In the genomic region with DNA sequence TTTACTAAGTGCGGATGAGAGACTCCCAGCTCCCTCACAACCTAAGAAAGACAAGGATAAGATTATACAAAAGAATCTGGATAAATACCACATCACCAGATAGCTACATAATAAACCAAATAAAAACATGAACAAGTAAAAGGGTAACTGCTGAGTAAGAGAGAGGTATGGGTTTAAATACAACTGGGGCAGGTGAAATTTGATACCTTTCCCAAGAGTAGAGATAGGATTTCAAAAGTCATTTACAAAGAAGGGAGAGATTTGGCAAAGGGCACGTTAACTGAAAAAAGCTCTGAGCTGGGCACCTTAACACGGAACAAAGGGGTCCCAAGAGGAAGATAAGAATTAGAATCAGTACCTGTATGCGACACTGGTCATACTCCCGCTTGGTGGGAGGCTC, we compare ENCODE assay signal across 12 cellular contexts.
DNase-seq lines count a peak whose midpoint lies in the region; ATAC-seq and TF ChIP-seq lines count a peak whose summit lies in the region.
"Had no signal": no experiment of that assay in that cellular context is flagged by ENCODE, and none has a peak within 500 bp of the region (broad histone marks: within the 10 kb centered on the region; RNA-seq: fewer than 3 reads in every experiment).

No MANE protein-coding gene starts in this region.

- H3K27me3 Mint-ChIP-seq in T-helper 1 cell treated with Interleukin-12 subunit alpha and Interleukin-12 subunit beta and Interleukin-4 antibody, amounts not matched to agents 30 μg/mL and 1 μg/mL, for 36 hours (ENCODE audit: low read depth): no peaks in the 10 kb centered on the region
- H3K27me3 Mint-ChIP-seq in activated naive CD8-positive, alpha-beta T cell treated with anti-CD3 and anti-CD28 coated beads, Interleukin-2, amount 50 U/mL, for 24 hours: no peaks in the 10 kb centered on the region

- H3K4me1 Mint-ChIP-seq in T-helper 1 cell treated with Interleukin-12 subunit alpha and Interleukin-12 subunit beta and Interleukin-4 antibody, amounts not matched to agents 30 μg/mL and 1 μg/mL, for 36 hours (ENCODE audit: low read depth): peaks cover 36% of the 10 kb centered on the region
- H3K4me1 Mint-ChIP-seq in activated naive CD8-positive, alpha-beta T cell treated with anti-CD3 and anti-CD28 coated beads, Interleukin-2, amount 50 U/mL, for 24 hours: peaks cover 59% of the 10 kb centered on the region

- H3K4me3 Mint-ChIP-seq in T-helper 1 cell treated with Interleukin-12 subunit alpha and Interleukin-12 subunit beta and Interleukin-4 antibody, amounts not matched to agents 30 μg/mL and 1 μg/mL, for 36 hours: peak overlapping the region; percentile 85
- H3K4me3 Mint-ChIP-seq in activated naive CD8-positive, alpha-beta T cell treated with anti-CD3 and anti-CD28 coated beads, Interleukin-2, amount 50 U/mL, for 24 hours: peak overlapping the region; percentile 48

- peaks cover 25% of the 10 kb centered on the region for H3K4me1 ChIP-seq in neuron (ENCODE audit: insufficient read depth, low read length)

- peaks cover 32% of the 10 kb centered on the region for H3K36me3 ChIP-seq in neuron (ENCODE audit: insufficient read depth, low read length)

- no peak for ATAC-seq in activated naive CD8-positive, alpha-beta T cell treated with anti-CD3 and anti-CD28 coated beads, Interleukin-2, amount 50 U/mL, for 24 hours
- no peak for ATAC-seq in GM21723 (IDR thresholded peaks at IDR 0.05; ENCODE audit: unreplicated experiment)
- ATAC-seq: left cardiac atrium had no signal

- no peak for DNase-seq in T-helper 1 cell
- DNase-seq in HFF-Myc (ENCODE audit: extremely low read depth, low read depth): no peak
- DNase-seq in activated naive CD8-positive, alpha-beta T cell treated with anti-CD3 and anti-CD28 coated beads, Interleukin-2, amount 50 U/mL, for 24 hours: no peak
- no peak for DNase-seq in OCI-M2 (lab: John Stamatoyannopoulos, UW; ENCODE audit: unreplicated experiment)
- no peak for DNase-seq in stimulated activated CD4-positive, alpha-beta T cell treated with anti-CD3 and anti-CD28 coated beads, Interleukin-2, amount 100 ng/mL, for 24 hours
- DNase-seq: central memory CD4-positive, alpha-beta T cell; left cardiac atrium; NCI-H510A; transverse colon had no signal

- no peak overlapping the region for H2AFZ ChIP-seq in neuron (ENCODE audit: low read depth, low read length)

- no peaks in the 10 kb centered on the region for H3K27me3 ChIP-seq in neuron (ENCODE audit: insufficient read depth, low read length)
- H3K27me3 ChIP-seq: transverse colon had no signal

- H3K36me3 Mint-ChIP-seq in T-helper 1 cell treated with Interleukin-12 subunit alpha and Interleukin-12 subunit beta and Interleukin-4 antibody, amounts not matched to agents 30 μg/mL and 1 μg/mL, for 36 hours (ENCODE audit: low read depth): peaks cover 23% of the 10 kb centered on the region
- H3K36me3 Mint-ChIP-seq in activated naive CD8-positive, alpha-beta T cell treated with anti-CD3 and anti-CD28 coated beads, Interleukin-2, amount 50 U/mL, for 24 hours (ENCODE audit: low read depth): peaks cover 37% of the 10 kb centered on the region

- H3K4me3 ChIP-seq in HFF-Myc (replicated peaks; ENCODE audit: low read depth, low read length) (peak overlapping the region; percentile 76), neuron (ENCODE audit: low read length) (peak overlapping the region; percentile 79)

- H3K27ac Mint-ChIP-seq in T-helper 1 cell treated with Interleukin-12 subunit alpha and Interleukin-12 subunit beta and Interleukin-4 antibody, amounts not matched to agents 30 μg/mL and 1 μg/mL, for 36 hours: peak overlapping the region; percentile 34
- H3K27ac Mint-ChIP-seq in activated naive CD8-positive, alpha-beta T cell treated with anti-CD3 and anti-CD28 coated beads, Interleukin-2, amount 50 U/mL, for 24 hours: peak overlapping the region; percentile 74

- no peak for TF ChIP-seq CTCF in HFF-Myc (IDR thresholded peaks at IDR 0.05; ENCODE audit: low read depth, low read length, missing control alignments)

- H3K9me3 Mint-ChIP-seq in T-helper 1 cell treated with Interleukin-12 subunit alpha and Interleukin-12 subunit beta and Interleukin-4 antibody, amounts not matched to agents 30 μg/mL and 1 μg/mL, for 36 hours: no peaks in the 10 kb centered on the region
- no peaks in the 10 kb centered on the region for H3K9me3 Mint-ChIP-seq in activated naive CD8-positive, alpha-beta T cell treated with anti-CD3 and anti-CD28 coated beads, Interleukin-2, amount 50 U/mL, for 24 hours

- H3K9me3 ChIP-seq in neuron (ENCODE audit: low read length): no peaks in the 10 kb centered on the region
- H3K9me3 ChIP-seq: transverse colon had no signal
